ENCODE assay signal across 8 cellular contexts in genomic region chr17:75240394-75241142, GRCh38.
DNase-seq lines count a peak whose midpoint lies in the region; ATAC-seq and TF ChIP-seq lines count a peak whose summit lies in the region.

No MANE protein-coding gene starts in this region.

- CTCF ChIA-PET in AG04449 (lab: Yijun Ruan, JAX) = interaction anchor here (1.0 to 6.0 kb wide), 19 partner anchors 9 to 279 kb away, joined by 3 to 73 read pairs (median 5); partner anchors contain the start of genes GGA3 and MIF4GD

- no peak overlapping the region for H3K4me3 ChIP-seq in AG04449 (ENCODE audit: low read depth, low read length)
- H3K4me3 ChIP-seq in GM12875 (ENCODE audit: low read depth, low read length) = no peak overlapping the region

- ATAC-seq in GM18858 (IDR thresholded peaks at IDR 0.05; ENCODE audit: unreplicated experiment) = no peak

- TF ChIP-seq CTCF in AG04449 (IDR thresholded peaks at IDR 0.05; ENCODE audit: insufficient read depth, low read length, missing control alignments) (peak; percentile 87), GM12875 (IDR thresholded peaks at IDR 0.05; ENCODE audit: borderline replicate concordance, insufficient read depth, low read depth, low read length) (peak; percentile 86)

- DNase-seq in AG04449 (ENCODE audit: low read depth, low spot score) (no peak), NCI-H69 (lab: John Stamatoyannopoulos, UW) (peak; percentile 59), germinal center (ENCODE audit: low spot score) (peak; percentile 44), HPDE6-E6E7 (ENCODE audit: extremely low spot score) (no peak)
- DNase-seq in activated T-cell treated with anti-CD3 and anti-CD28 coated beads, Interleukin-2, amount 50 U/mL, for 1 hour = peak; percentile 56
- DNase-seq in stimulated activated CD4-positive, alpha-beta T cell treated with anti-CD3 and anti-CD28 coated beads, Interleukin-15, amount 100 ng/mL, for 24 hours = peak; percentile 63

- POLR2A ChIA-PET in AG04449 (lab: Yijun Ruan, JAX) = no interaction called here

Comparison
In these comparisons a context has a peak if more than half of its experiments do, and no peak if none do; other contexts are left out.
1. DNase-seq: peak in NCI-H69 (single experiment), activated T-cell treated with anti-CD3 and anti-CD28 coated beads, Interleukin-2, amount 50 U/mL, for 1 hour (single experiment), germinal center (single experiment) and stimulated activated CD4-positive, alpha-beta T cell treated with anti-CD3 and anti-CD28 coated beads, Interleukin-15, amount 100 ng/mL, for 24 hours (single experiment); none in AG04449 (single experiment) and HPDE6-E6E7 (single experiment).